ENCODE assay signal across 1 cellular context in the genomic region with DNA sequence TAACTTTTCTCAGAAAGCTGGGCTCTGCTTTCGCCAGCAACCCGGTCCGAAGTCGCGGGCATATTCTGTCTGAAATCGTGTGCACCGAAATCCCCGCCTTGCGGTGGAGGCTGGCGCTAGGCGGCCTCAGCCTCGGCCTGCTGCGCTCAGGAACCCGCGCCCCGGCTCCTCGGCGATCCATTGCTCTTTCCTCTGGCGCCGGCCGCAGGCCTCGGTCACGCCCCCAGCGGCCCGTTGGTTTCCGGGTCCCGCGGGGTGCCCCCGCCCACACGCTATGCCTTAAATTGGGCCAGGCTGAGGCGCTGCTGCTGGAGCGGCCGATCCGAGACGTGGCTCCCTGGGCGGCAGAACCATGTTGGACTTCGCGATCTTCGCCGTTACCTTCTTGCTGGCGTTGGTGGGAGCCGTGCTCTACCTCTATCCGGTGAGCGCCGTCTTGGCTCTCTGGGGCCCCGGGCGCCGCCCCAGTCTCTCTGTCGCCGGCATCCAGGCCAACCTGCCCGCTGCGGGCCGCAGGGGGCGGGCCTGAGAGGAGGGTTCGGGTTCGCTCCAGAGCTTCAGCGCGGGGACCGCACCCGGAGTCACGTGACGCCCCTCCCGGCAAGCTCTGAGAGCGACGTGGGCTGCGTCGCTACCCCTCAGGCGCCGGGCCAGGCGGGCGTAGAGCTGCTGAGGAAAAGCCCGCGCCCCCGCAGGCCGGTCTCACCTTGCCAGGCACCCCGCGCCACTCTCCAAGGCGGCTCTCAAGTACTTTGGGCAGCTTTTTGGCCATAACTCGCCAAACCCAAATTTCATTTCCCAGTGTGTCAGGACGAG.
TF ChIP-seq lines count a peak whose summit lies in the region.

A gene with protein sequence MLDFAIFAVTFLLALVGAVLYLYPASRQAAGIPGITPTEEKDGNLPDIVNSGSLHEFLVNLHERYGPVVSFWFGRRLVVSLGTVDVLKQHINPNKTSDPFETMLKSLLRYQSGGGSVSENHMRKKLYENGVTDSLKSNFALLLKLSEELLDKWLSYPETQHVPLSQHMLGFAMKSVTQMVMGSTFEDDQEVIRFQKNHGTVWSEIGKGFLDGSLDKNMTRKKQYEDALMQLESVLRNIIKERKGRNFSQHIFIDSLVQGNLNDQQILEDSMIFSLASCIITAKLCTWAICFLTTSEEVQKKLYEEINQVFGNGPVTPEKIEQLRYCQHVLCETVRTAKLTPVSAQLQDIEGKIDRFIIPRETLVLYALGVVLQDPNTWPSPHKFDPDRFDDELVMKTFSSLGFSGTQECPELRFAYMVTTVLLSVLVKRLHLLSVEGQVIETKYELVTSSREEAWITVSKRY (plus strand): TSS at position 308 of the 816 bp plus-strand sequence. CDS start 45 bp downstream, at position 353.

TF ChIP-seq in HepG2, 621 proteins besides CTCF, POLR2A, EP300 and RAD21 (continued from another document and continues in another):
- TF ChIP-seq, protein P1, sequence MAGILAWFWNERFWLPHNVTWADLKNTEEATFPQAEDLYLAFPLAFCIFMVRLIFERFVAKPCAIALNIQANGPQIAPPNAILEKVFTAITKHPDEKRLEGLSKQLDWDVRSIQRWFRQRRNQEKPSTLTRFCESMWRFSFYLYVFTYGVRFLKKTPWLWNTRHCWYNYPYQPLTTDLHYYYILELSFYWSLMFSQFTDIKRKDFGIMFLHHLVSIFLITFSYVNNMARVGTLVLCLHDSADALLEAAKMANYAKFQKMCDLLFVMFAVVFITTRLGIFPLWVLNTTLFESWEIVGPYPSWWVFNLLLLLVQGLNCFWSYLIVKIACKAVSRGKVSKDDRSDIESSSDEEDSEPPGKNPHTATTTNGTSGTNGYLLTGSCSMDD (CRISPR knock-in tag; IDR thresholded peaks at IDR 0.05), result 0 out of 2 replicates have a peak, but pooled peaks have one; percentile 64
- TF ChIP-seq ZNF430 (CRISPR knock-in tag; IDR thresholded peaks at IDR 0.05) (peak; percentile 99), ZNF773 (CRISPR knock-in tag; IDR thresholded peaks at IDR 0.05; ENCODE audit: borderline replicate concordance) (peak; percentile 59; the same call in 1 of the 2 replicates), ZZZ3 (CRISPR knock-in tag; IDR thresholded peaks at IDR 0.05; ENCODE audit: borderline replicate concordance) (peak; percentile 75; the same call in 1 of the 2 replicates), KDM1A (CRISPR knock-in tag; IDR thresholded peaks at IDR 0.05) (0 out of 2 replicates have a peak, but pooled peaks have one; percentile 13), ZFP90 (CRISPR knock-in tag; IDR thresholded peaks at IDR 0.05; ENCODE audit: borderline replicate concordance) (peak; percentile 84; the same call in 1 of the 2 replicates), CBFB (CRISPR knock-in tag; IDR thresholded peaks at IDR 0.05) (peak; percentile 96), MED1 (CRISPR knock-in tag; IDR thresholded peaks at IDR 0.05) (peak; percentile 73), FOXA1 (IDR thresholded peaks at IDR 0.05) (no peak), FOXA1 (CRISPR knock-in tag; IDR thresholded peaks at IDR 0.05) (no peak), U2AF1 (optimal IDR thresholded peaks at IDR 0.05; ENCODE audit: low read depth, low read length) (peak; percentile 90), ZBTB8A (CRISPR knock-in tag; IDR thresholded peaks at IDR 0.05; ENCODE audit: borderline replicate concordance, low read depth) (peak; percentile 39; the same call in 1 of the 2 replicates), GATA4 (IDR thresholded peaks at IDR 0.05; ENCODE audit: borderline replicate concordance, low read depth) (peak; percentile 85; the same call in 1 of the 2 replicates), ZNF30 (CRISPR knock-in tag; IDR thresholded peaks at IDR 0.05) (peak; percentile 10; the same call in 1 of the 2 replicates), ZNF672 (CRISPR knock-in tag; IDR thresholded peaks at IDR 0.05) (no peak), ZBTB1 (CRISPR knock-in tag; IDR thresholded peaks at IDR 0.05; ENCODE audit: borderline replicate concordance) (no peak; the same call in 1 of the 2 replicates), ARHGAP35 (CRISPR knock-in tag; IDR thresholded peaks at IDR 0.05; ENCODE audit: borderline replicate concordance) (peak; percentile 64), SIN3A (IDR thresholded peaks at IDR 0.05; ENCODE audit: borderline replicate concordance, low read depth, low read length) (peak; percentile 73; the same call in 1 of the 2 replicates), ZSCAN30 (CRISPR knock-in tag; IDR thresholded peaks at IDR 0.05) (peak; percentile 78), CHD4 (IDR thresholded peaks at IDR 0.05; ENCODE audit: borderline replicate concordance, low read length) (no peak), ZNF629 (CRISPR knock-in tag; conservative IDR thresholded peaks at IDR 0.05) (peak; percentile 54), ZNF572 (CRISPR knock-in tag; IDR thresholded peaks at IDR 0.05) (peak; percentile 80), HOXA9 (CRISPR knock-in tag; IDR thresholded peaks at IDR 0.05; ENCODE audit: borderline replicate concordance) (no peak), ZNF251 (CRISPR knock-in tag; IDR thresholded peaks at IDR 0.05) (no peak), ZNF746 (CRISPR knock-in tag; IDR thresholded peaks at IDR 0.05) (peak; percentile 93), ZNF577 (CRISPR knock-in tag; IDR thresholded peaks at IDR 0.05; ENCODE audit: borderline replicate concordance, low read depth) (no peak), NFATC3 (CRISPR knock-in tag; IDR thresholded peaks at IDR 0.05) (peak; percentile 59; the same call in 1 of the 2 replicates), MIXL1 (CRISPR knock-in tag; IDR thresholded peaks at IDR 0.05) (no peak), ZNF337 (CRISPR knock-in tag; IDR thresholded peaks at IDR 0.05; ENCODE audit: borderline replicate concordance, low read depth) (0 out of 2 replicates have a peak, but pooled peaks have one; percentile 88), RELA (CRISPR knock-in tag; IDR thresholded peaks at IDR 0.05) (peak; percentile 38; the same call in 1 of the 2 replicates)
- TF ChIP-seq, protein P2, sequence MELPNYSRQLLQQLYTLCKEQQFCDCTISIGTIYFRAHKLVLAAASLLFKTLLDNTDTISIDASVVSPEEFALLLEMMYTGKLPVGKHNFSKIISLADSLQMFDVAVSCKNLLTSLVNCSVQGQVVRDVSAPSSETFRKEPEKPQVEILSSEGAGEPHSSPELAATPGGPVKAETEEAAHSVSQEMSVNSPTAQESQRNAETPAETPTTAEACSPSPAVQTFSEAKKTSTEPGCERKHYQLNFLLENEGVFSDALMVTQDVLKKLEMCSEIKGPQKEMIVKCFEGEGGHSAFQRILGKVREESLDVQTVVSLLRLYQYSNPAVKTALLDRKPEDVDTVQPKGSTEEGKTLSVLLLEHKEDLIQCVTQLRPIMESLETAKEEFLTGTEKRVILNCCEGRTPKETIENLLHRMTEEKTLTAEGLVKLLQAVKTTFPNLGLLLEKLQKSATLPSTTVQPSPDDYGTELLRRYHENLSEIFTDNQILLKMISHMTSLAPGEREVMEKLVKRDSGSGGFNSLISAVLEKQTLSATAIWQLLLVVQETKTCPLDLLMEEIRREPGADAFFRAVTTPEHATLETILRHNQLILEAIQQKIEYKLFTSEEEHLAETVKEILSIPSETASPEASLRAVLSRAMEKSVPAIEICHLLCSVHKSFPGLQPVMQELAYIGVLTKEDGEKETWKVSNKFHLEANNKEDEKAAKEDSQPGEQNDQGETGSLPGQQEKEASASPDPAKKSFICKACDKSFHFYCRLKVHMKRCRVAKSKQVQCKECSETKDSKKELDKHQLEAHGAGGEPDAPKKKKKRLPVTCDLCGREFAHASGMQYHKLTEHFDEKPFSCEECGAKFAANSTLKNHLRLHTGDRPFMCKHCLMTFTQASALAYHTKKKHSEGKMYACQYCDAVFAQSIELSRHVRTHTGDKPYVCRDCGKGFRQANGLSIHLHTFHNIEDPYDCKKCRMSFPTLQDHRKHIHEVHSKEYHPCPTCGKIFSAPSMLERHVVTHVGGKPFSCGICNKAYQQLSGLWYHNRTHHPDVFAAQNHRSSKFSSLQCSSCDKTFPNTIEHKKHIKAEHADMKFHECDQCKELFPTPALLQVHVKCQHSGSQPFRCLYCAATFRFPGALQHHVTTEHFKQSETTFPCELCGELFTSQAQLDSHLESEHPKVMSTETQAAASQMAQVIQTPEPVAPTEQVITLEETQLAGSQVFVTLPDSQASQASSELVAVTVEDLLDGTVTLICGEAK (IDR thresholded peaks at IDR 0.05), result no peak
- TF ChIP-seq, protein P2 (CRISPR knock-in tag; IDR thresholded peaks at IDR 0.05), result peak; percentile 93
- TF ChIP-seq, protein P3, sequence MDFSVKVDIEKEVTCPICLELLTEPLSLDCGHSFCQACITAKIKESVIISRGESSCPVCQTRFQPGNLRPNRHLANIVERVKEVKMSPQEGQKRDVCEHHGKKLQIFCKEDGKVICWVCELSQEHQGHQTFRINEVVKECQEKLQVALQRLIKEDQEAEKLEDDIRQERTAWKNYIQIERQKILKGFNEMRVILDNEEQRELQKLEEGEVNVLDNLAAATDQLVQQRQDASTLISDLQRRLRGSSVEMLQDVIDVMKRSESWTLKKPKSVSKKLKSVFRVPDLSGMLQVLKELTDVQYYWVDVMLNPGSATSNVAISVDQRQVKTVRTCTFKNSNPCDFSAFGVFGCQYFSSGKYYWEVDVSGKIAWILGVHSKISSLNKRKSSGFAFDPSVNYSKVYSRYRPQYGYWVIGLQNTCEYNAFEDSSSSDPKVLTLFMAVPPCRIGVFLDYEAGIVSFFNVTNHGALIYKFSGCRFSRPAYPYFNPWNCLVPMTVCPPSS (IDR thresholded peaks at IDR 0.05), result no peak
- TF ChIP-seq, protein P4, sequence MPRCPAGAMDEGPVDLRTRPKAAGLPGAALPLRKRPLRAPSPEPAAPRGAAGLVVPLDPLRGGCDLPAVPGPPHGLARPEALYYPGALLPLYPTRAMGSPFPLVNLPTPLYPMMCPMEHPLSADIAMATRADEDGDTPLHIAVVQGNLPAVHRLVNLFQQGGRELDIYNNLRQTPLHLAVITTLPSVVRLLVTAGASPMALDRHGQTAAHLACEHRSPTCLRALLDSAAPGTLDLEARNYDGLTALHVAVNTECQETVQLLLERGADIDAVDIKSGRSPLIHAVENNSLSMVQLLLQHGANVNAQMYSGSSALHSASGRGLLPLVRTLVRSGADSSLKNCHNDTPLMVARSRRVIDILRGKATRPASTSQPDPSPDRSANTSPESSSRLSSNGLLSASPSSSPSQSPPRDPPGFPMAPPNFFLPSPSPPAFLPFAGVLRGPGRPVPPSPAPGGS (CRISPR knock-in tag; IDR thresholded peaks at IDR 0.05), result peak; percentile 94; the same call in 1 of the 2 replicates
- TF ChIP-seq, protein P5, sequence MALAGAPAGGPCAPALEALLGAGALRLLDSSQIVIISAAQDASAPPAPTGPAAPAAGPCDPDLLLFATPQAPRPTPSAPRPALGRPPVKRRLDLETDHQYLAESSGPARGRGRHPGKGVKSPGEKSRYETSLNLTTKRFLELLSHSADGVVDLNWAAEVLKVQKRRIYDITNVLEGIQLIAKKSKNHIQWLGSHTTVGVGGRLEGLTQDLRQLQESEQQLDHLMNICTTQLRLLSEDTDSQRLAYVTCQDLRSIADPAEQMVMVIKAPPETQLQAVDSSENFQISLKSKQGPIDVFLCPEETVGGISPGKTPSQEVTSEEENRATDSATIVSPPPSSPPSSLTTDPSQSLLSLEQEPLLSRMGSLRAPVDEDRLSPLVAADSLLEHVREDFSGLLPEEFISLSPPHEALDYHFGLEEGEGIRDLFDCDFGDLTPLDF (CRISPR knock-in tag; IDR thresholded peaks at IDR 0.05), result peak; percentile 94
- TF ChIP-seq, protein P6, sequence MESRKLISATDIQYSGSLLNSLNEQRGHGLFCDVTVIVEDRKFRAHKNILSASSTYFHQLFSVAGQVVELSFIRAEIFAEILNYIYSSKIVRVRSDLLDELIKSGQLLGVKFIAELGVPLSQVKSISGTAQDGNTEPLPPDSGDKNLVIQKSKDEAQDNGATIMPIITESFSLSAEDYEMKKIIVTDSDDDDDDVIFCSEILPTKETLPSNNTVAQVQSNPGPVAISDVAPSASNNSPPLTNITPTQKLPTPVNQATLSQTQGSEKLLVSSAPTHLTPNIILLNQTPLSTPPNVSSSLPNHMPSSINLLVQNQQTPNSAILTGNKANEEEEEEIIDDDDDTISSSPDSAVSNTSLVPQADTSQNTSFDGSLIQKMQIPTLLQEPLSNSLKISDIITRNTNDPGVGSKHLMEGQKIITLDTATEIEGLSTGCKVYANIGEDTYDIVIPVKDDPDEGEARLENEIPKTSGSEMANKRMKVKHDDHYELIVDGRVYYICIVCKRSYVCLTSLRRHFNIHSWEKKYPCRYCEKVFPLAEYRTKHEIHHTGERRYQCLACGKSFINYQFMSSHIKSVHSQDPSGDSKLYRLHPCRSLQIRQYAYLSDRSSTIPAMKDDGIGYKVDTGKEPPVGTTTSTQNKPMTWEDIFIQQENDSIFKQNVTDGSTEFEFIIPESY (CRISPR knock-in tag; IDR thresholded peaks at IDR 0.05), result peak; percentile 8; the same call in 1 of the 2 replicates
- TF ChIP-seq, protein P7, sequence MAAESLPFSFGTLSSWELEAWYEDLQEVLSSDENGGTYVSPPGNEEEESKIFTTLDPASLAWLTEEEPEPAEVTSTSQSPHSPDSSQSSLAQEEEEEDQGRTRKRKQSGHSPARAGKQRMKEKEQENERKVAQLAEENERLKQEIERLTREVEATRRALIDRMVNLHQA (CRISPR knock-in tag; IDR thresholded peaks at IDR 0.05), result no peak
- TF ChIP-seq, protein P8, sequence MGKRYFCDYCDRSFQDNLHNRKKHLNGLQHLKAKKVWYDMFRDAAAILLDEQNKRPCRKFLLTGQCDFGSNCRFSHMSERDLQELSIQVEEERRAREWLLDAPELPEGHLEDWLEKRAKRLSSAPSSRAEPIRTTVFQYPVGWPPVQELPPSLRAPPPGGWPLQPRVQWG (CRISPR knock-in tag; IDR thresholded peaks at IDR 0.05; ENCODE audit: borderline replicate concordance, low read depth), result no peak
